Comparison of ENCODE assay signal across 7 cellular contexts in genomic region chr4:67909910-67910905, GRCh38. TPM values are rescaled to one million over a fixed set of nuclear protein-coding genes. Genes with fewer than 3 reads are reported as not detected.
DNase-seq lines count a peak whose midpoint lies in the region; ATAC-seq and TF ChIP-seq lines count a peak whose summit lies in the region.

No MANE protein-coding gene starts in this region.

- H3K4me3 Mint-ChIP-seq in stimulated activated naive CD8-positive, alpha-beta T cell treated with anti-CD3 and anti-CD28 coated beads, Interleukin-15, amount 100 ng/mL, for 72 hours: no peak overlapping the region

- no peak overlapping the region for H3K27ac Mint-ChIP-seq in stimulated activated naive CD8-positive, alpha-beta T cell treated with anti-CD3 and anti-CD28 coated beads, Interleukin-15, amount 100 ng/mL, for 72 hours

- H3K9me3 Mint-ChIP-seq in stimulated activated naive CD8-positive, alpha-beta T cell treated with anti-CD3 and anti-CD28 coated beads, Interleukin-15, amount 100 ng/mL, for 72 hours: peaks cover 0 to 10% of the 10 kb centered on the region in 2 donors

- H3K27me3 Mint-ChIP-seq in stimulated activated naive CD8-positive, alpha-beta T cell treated with anti-CD3 and anti-CD28 coated beads, Interleukin-15, amount 100 ng/mL, for 72 hours: peaks cover 13% of the 10 kb centered on the region

- TF ChIP-seq CTCF in GM13977 (IDR thresholded peaks at IDR 0.05; ENCODE audit: extremely low read depth, insufficient read depth, missing control alignments): peak; percentile 49

- DNase-seq in GM13977 (ENCODE audit: low spot score) (no peak), LoVo (ENCODE audit: low spot score) (peak; percentile 23), dermis blood vessel endothelial cell (peak; percentile 50), renal cortical epithelial cell (ENCODE audit: low read depth) (peak; percentile 19), DMS79 treated with DMSO at 0.1 percent for 48 hours (lab: John Stamatoyannopoulos, UW) (no peak)
- no peak for DNase-seq in stimulated activated naive CD8-positive, alpha-beta T cell treated with anti-CD3 and anti-CD28 coated beads, Interleukin-15, amount 100 ng/mL, for 72 hours

- in situ Hi-C loops in GM13977 (cut with MboI; ENCODE audit: low pct_unique_long_range_greater_than_20kb, low sequenced_read_pairs, unreplicated experiment): loop anchor here (10.0 kb wide), 1 partner anchor 365 kb away; the partner anchor contains the start of gene CENPC

- ATAC-seq in stimulated activated naive CD8-positive, alpha-beta T cell treated with anti-CD3 and anti-CD28 coated beads, Interleukin-15, amount 100 ng/mL, for 72 hours: no peak
- ATAC-seq in HG03342 (IDR thresholded peaks at IDR 0.05; ENCODE audit: unreplicated experiment): no peak

- no peaks in the 10 kb centered on the region for H3K4me1 Mint-ChIP-seq in stimulated activated naive CD8-positive, alpha-beta T cell treated with anti-CD3 and anti-CD28 coated beads, Interleukin-15, amount 100 ng/mL, for 72 hours

RNA-seq across cellular contexts. Expression of gene TMPRSS11D, which starts 26.4 kb away (rescaled TPM):
- total RNA-seq in dermis blood vessel endothelial cell (0.09 TPM in 1 of 2 replicates, not detected in the other), renal cortical epithelial cell (not detected in 2 replicates)

RNA-seq across cellular contexts. Expression of gene TMPRSS11A, which starts 53.1 kb away (rescaled TPM):
- total RNA-seq in dermis blood vessel endothelial cell (under 0.01 TPM in 1 of 2 replicates, not detected in the other), renal cortical epithelial cell (0.05 TPM in 1 of 2 replicates, not detected in the other)

Comparison
In these comparisons a context has a peak if more than half of its experiments do, and no peak if none do; other contexts are left out.
1. DNase-seq: peak in LoVo (single experiment), dermis blood vessel endothelial cell (single experiment) and renal cortical epithelial cell (single experiment); none in GM13977 (single experiment), DMS79 treated with DMSO at 0.1 percent for 48 hours (single experiment) and stimulated activated naive CD8-positive, alpha-beta T cell treated with anti-CD3 and anti-CD28 coated beads, Interleukin-15, amount 100 ng/mL, for 72 hours (0 of 2).